ENCODE assay signal across 19 cellular contexts in the genomic region with DNA sequence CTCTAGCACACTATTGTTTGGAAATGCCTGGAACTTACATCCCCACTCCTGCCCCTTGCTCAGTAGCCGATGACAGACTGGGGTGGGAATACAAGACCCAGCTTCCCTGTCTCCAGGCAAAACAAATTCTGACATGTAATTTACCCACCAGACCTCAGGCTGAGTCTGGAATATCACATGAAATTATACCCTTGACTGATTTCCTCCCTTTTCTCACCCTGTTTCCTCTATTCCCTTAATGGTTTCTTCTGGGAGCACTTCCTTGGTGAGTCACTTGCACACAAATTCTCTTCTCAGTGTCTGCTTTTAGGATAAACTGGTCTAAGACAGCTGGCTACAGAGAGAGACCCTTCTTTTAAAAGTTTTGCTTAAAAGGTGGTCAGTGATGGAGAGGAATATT.
A peak's percentile ranks its signal among the peaks of the same experiment; 100 is the strongest.
DNase-seq lines count a peak whose midpoint lies in the region; ATAC-seq, FAIRE-seq and TF ChIP-seq lines count a peak whose summit lies in the region.
"Had no signal": no experiment of that assay in that cellular context is flagged by ENCODE, and none has a peak within 500 bp of the region (broad histone marks: within the 10 kb centered on the region; RNA-seq: fewer than 3 reads in every experiment).

No MANE protein-coding gene starts in this region.

- no peaks in the 10 kb centered on the region for H3K79me2 ChIP-seq in osteoblast (ENCODE audit: insufficient read depth, low read length)

- peaks cover 8% of the 10 kb centered on the region for H3K27me3 ChIP-seq in osteoblast (ENCODE audit: insufficient read depth, low read length)
- H3K27me3 ChIP-seq: SJCRH30 had no signal

- H3K4me1 ChIP-seq in osteoblast (ENCODE audit: insufficient read depth, low read length): no peaks in the 10 kb centered on the region
- H3K4me1 ChIP-seq: HAP-1, SJCRH30 had no signal

- H3K36me3 ChIP-seq in osteoblast (ENCODE audit: insufficient read depth, low read length): no peaks in the 10 kb centered on the region
- H3K36me3 ChIP-seq: HAP-1, SJCRH30 had no signal

- H2AFZ ChIP-seq in osteoblast (ENCODE audit: low read length): no peak overlapping the region
- H2AFZ ChIP-seq: GM23248 had no signal

- no peak for TF ChIP-seq CTCF in fibroblast of mammary gland (conservative IDR thresholded peaks at IDR 0.05; ENCODE audit: control insufficient read depth, insufficient read depth, low read depth, low read length)
- no peak for TF ChIP-seq CTCF in osteoblast (IDR thresholded peaks at IDR 0.05; ENCODE audit: extremely low read depth, low read depth, low read length)

- no peak overlapping the region for H3K4me2 ChIP-seq in osteoblast (ENCODE audit: insufficient read depth, low read length)

- DNase-seq in EL: peak; percentile 2
- peak; percentile 60 for DNase-seq in RCC 7860 (ENCODE audit: low spot score)
- peak; percentile 5 for DNase-seq in fibroblast of mammary gland (ENCODE audit: low read depth)
- peak; percentile 1 for DNase-seq in osteoblast (ENCODE audit: insufficient read length, low spot score, missing footprints)
- DNase-seq in T-helper 9 cell: no peak
- no peak for DNase-seq in SW 1271 (lab: John Stamatoyannopoulos, UW)
- no peak for DNase-seq in NCI-H1694 treated with DMSO at 0.1 percent for 48 hours (lab: John Stamatoyannopoulos, UW)
- DNase-seq: DMS79 treated with DMSO at 0.1 percent for 48 hours, GF-D8, GM23248, NCI-H1105 treated with DMSO at 0.1 percent for 48 hours, NCI-H1694, NCI-H2107, NCI-H524, PC-3, SJCRH30 had no signal

- peak; percentile 90 for FAIRE-seq in RCC 7860 (lab: Jason Lieb, UNC)
- FAIRE-seq: K562 had no signal

- H3K4me3 ChIP-seq in fibroblast of mammary gland (ENCODE audit: control insufficient read depth, low read depth, low read length) (no peak overlapping the region), osteoblast (ENCODE audit: insufficient read depth, low read length) (no peak overlapping the region)
- H3K4me3 ChIP-seq: GM23248, HAP-1, K562, SJCRH30 had no signal

- H4K20me1 ChIP-seq in osteoblast (ENCODE audit: insufficient read depth, low read length): no peaks in the 10 kb centered on the region

- no peaks in the 10 kb centered on the region for H3K9me3 ChIP-seq in osteoblast (ENCODE audit: low read depth, low read length)
- H3K9me3 ChIP-seq: HAP-1, SJCRH30 had no signal

- no peak overlapping the region for H3K27ac ChIP-seq in osteoblast (ENCODE audit: low read depth, low read length)
- H3K27ac ChIP-seq: GM23248, SJCRH30 had no signal

- ATAC-seq in GM19397 (IDR thresholded peaks at IDR 0.05; ENCODE audit: unreplicated experiment): no peak
- ATAC-seq: K562, PC-3 had no signal

Comparison
In these comparisons a context has a peak if more than half of its experiments do, and no peak if none do; other contexts are left out.
1. DNase-seq: peak in EL (single experiment), RCC 7860 (single experiment), fibroblast of mammary gland (single experiment) and osteoblast (single experiment); none in T-helper 9 cell (single experiment), SW 1271 (0 of 2) and NCI-H1694 treated with DMSO at 0.1 percent for 48 hours (single experiment).